20 cellular contexts compared by ENCODE assay signal in the genomic region with DNA sequence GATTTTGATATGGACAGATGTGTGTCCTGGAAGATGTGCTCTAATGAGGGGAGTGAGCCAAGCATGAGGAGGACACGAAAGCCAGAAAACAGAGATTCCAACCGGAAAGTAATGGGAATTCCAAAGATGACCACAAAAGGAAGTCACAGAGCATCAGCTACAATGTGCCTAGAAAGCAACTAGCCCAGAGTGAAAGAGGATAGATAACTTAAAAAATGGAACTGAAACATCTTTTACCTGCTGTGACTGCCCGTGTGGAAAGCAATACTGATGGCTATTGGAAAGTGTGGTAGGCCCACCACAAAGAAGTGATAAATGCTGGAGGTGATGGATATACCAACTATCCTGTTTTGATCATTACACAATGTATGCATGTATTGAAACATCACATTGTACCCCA. TPM values are rescaled to one million over a fixed set of nuclear protein-coding genes. Genes with fewer than 3 reads are reported as not detected.
DNase-seq lines count a peak whose midpoint lies in the region; ATAC-seq, FAIRE-seq and TF ChIP-seq lines count a peak whose summit lies in the region.
"Had no signal": no experiment of that assay in that cellular context is flagged by ENCODE, and none has a peak within 500 bp of the region (broad histone marks: within the 10 kb centered on the region; RNA-seq: fewer than 3 reads in every experiment).

No MANE protein-coding gene starts in this region.

- H3K27ac Mint-ChIP-seq in activated naive CD8-positive, alpha-beta T cell treated with anti-CD3 and anti-CD28 coated beads for 36 hours = peak overlapping the region; percentile 82
- H3K27ac Mint-ChIP-seq in glutamatergic neuron (ENCODE audit: unreplicated experiment) = no peak overlapping the region
- H3K27ac Mint-ChIP-seq: activated CD4-positive, alpha-beta T cell treated with anti-CD3 and anti-CD28 coated beads, Interleukin-2, amount 10 ng/mL, durations not matched to agents 7 days and 5 days; natural killer cell treated with Interleukin-12 subunit alpha and Interleukin-12 subunit beta and Interleukin-15 and Interleukin-18, amount 100 ng/mL, for 72 hours had no signal

- H3K27me3 Mint-ChIP-seq in activated naive CD8-positive, alpha-beta T cell treated with anti-CD3 and anti-CD28 coated beads for 36 hours = no peaks in the 10 kb centered on the region
- peaks cover 7% of the 10 kb centered on the region for H3K27me3 Mint-ChIP-seq in glutamatergic neuron (ENCODE audit: unreplicated experiment)
- H3K27me3 Mint-ChIP-seq: activated CD4-positive, alpha-beta T cell treated with anti-CD3 and anti-CD28 coated beads, Interleukin-2, amount 10 ng/mL, durations not matched to agents 7 days and 5 days had no signal

- no peaks in the 10 kb centered on the region for H3K36me3 ChIP-seq in psoas muscle (ENCODE audit: insufficient read depth in 1 of 2, low read depth in 1 of 2)
- H3K36me3 ChIP-seq: esophagus squamous epithelium had no signal

- peaks cover 75% of the 10 kb centered on the region for H3K4me1 Mint-ChIP-seq in activated naive CD8-positive, alpha-beta T cell treated with anti-CD3 and anti-CD28 coated beads for 36 hours
- peaks cover 18% of the 10 kb centered on the region for H3K4me1 Mint-ChIP-seq in glutamatergic neuron (ENCODE audit: low read depth, unreplicated experiment)

- no peaks in the 10 kb centered on the region for H3K27me3 ChIP-seq in psoas muscle (ENCODE audit: insufficient read depth in 3 of 3, low read length in 2 of 3)
- H3K27me3 ChIP-seq: esophagus squamous epithelium had no signal

- TF ChIP-seq CTCF in psoas muscle (IDR thresholded peaks at IDR 0.05) = no peak
- no peak for TF ChIP-seq CTCF in glutamatergic neuron (IDR thresholded peaks at IDR 0.05; ENCODE audit: partially characterized antibody, unreplicated experiment)

- intact Hi-C loops in psoas muscle (cut with DNase I) = no loop called here

- peak; percentile 95 for FAIRE-seq in GM12891 (lab: Jason Lieb, UNC)

- DNase-seq in GM12891 (ENCODE audit: insufficient read length, low spot score) = no peak
- no peak for DNase-seq in activated naive CD8-positive, alpha-beta T cell treated with anti-CD3 and anti-CD28 coated beads for 36 hours
- no peak for DNase-seq in psoas muscle
- DNase-seq in COR-L47 (lab: John Stamatoyannopoulos, UW) = no peak
- DNase-seq in OCI-M2 (lab: John Stamatoyannopoulos, UW; ENCODE audit: unreplicated experiment) = no peak
- DNase-seq in glutamatergic neuron = no peak
- DNase-seq: activated CD4-positive, alpha-beta T cell treated with anti-CD3 and anti-CD28 coated beads, Interleukin-2, amount 10 ng/mL, durations not matched to agents 7 days and 5 days; activated T-cell treated with anti-CD3 and anti-CD28 coated beads, Interleukin-2, amount 50 U/mL, for 4 hours; Calu3; effector CD8-positive, alpha-beta T cell; esophagus squamous epithelium; immature natural killer cell; Karpas-422; NCI-H1105; PC-3; T1000 had no signal

- H3K9me3 ChIP-seq in psoas muscle = no peaks in the 10 kb centered on the region
- H3K9me3 ChIP-seq: esophagus squamous epithelium had no signal

- H3K4me3 Mint-ChIP-seq in activated naive CD8-positive, alpha-beta T cell treated with anti-CD3 and anti-CD28 coated beads for 36 hours = no peak overlapping the region
- H3K4me3 Mint-ChIP-seq in glutamatergic neuron (ENCODE audit: unreplicated experiment) = no peak overlapping the region
- H3K4me3 Mint-ChIP-seq: activated CD4-positive, alpha-beta T cell treated with anti-CD3 and anti-CD28 coated beads, Interleukin-2, amount 10 ng/mL, durations not matched to agents 7 days and 5 days; activated T-cell treated with anti-CD3 and anti-CD28 coated beads, Interleukin-2, amount 50 U/mL, for 4 hours; immature natural killer cell; natural killer cell treated with Interleukin-12 subunit alpha and Interleukin-12 subunit beta and Interleukin-15 and Interleukin-18, amount 100 ng/mL, for 72 hours had no signal

- H3K4me3 ChIP-seq in psoas muscle = no peak overlapping the region
- H3K4me3 ChIP-seq: esophagus squamous epithelium, lung had no signal

- H3K36me3 Mint-ChIP-seq in activated naive CD8-positive, alpha-beta T cell treated with anti-CD3 and anti-CD28 coated beads for 36 hours = peaks cover 37% of the 10 kb centered on the region
- peaks cover 5% of the 10 kb centered on the region for H3K36me3 Mint-ChIP-seq in glutamatergic neuron (ENCODE audit: unreplicated experiment)
- H3K36me3 Mint-ChIP-seq: immature natural killer cell; natural killer cell treated with Interleukin-12 subunit alpha and Interleukin-12 subunit beta and Interleukin-15 and Interleukin-18, amount 100 ng/mL, for 72 hours had no signal

- TF ChIP-seq POLR2A in GM12891 (IDR thresholded peaks at IDR 0.05; ENCODE audit: low read depth, low read length) = no peak

- 45 to 54% (median 49%) methylated on average over 3 of the region's 3 CpGs for WGBS in psoas muscle, 3 donors

- peaks cover 44% of the 10 kb centered on the region for H3K4me1 ChIP-seq in psoas muscle

- ATAC-seq in GM18870 (IDR thresholded peaks at IDR 0.05; ENCODE audit: unreplicated experiment) = peak; percentile 70
- peak; percentile 56 for ATAC-seq in HG02938 (IDR thresholded peaks at IDR 0.05; ENCODE audit: unreplicated experiment)
- no peak for ATAC-seq in psoas muscle
- ATAC-seq: activated T-cell treated with anti-CD3 and anti-CD28 coated beads, Interleukin-2, amount 50 U/mL, for 4 hours; natural killer cell treated with Interleukin-12 subunit alpha and Interleukin-12 subunit beta and Interleukin-15 and Interleukin-18, amount 100 ng/mL, for 72 hours; PC-3 had no signal

- no peak overlapping the region for H3K27ac ChIP-seq in psoas muscle
- H3K27ac ChIP-seq: esophagus squamous epithelium had no signal

- peaks cover 8% of the 10 kb centered on the region for H3K9me3 Mint-ChIP-seq in activated naive CD8-positive, alpha-beta T cell treated with anti-CD3 and anti-CD28 coated beads for 36 hours
- H3K9me3 Mint-ChIP-seq in glutamatergic neuron (ENCODE audit: unreplicated experiment) = peaks cover 6% of the 10 kb centered on the region
- H3K9me3 Mint-ChIP-seq: activated T-cell treated with anti-CD3 and anti-CD28 coated beads, Interleukin-2, amount 50 U/mL, for 4 hours; natural killer cell treated with Interleukin-12 subunit alpha and Interleukin-12 subunit beta and Interleukin-15 and Interleukin-18, amount 100 ng/mL, for 72 hours had no signal

TF ChIP-seq in GM12891, 5 proteins besides CTCF, POLR2A, EP300 and RAD21:
- TF ChIP-seq SPI1 (IDR thresholded peaks at IDR 0.05; ENCODE audit: low read depth, low read length) = peak; percentile 91
- no peak for TF ChIP-seq POLR2AphosphoS5 (IDR thresholded peaks at IDR 0.05; ENCODE audit: low read depth, low read length)
- no peak for TF ChIP-seq TAF1 (IDR thresholded peaks at IDR 0.05; ENCODE audit: low read depth, low read length)
- TF ChIP-seq POU2F2 (IDR thresholded peaks at IDR 0.05; ENCODE audit: low read depth, low read length) = no peak
- TF ChIP-seq PAX5 (IDR thresholded peaks at IDR 0.05; ENCODE audit: insufficient read depth, low read length, severe bottlenecking) = peak; percentile 35

RNA-seq across cellular contexts. Expression of gene DNMT3A, which starts 21.6 kb away (rescaled TPM):
- 35.0 TPM for polyA plus RNA-seq in GM12891 (2012; ENCODE audit: low read depth, missing spikeins)
- total RNA-seq in activated naive CD8-positive, alpha-beta T cell treated with anti-CD3 and anti-CD28 coated beads for 36 hours = 10 to 100 TPM; 90.7 to 92.2 TPM
- 10 to 100 TPM; 20.6 to 26.2 (median 21.7) TPM for total RNA-seq in psoas muscle
- 1 to 10 TPM; 7.1 to 9.9 (median 8.4) TPM for polyA plus RNA-seq in psoas muscle
- total RNA-seq in glutamatergic neuron (ENCODE audit: unreplicated experiment) = 175 TPM

Comparison
In these comparisons a context has a peak if more than half of its experiments do, and no peak if none do; other contexts are left out.
1. ATAC-seq: peak in GM18870 (single experiment) and HG02938 (single experiment); none in psoas muscle (0 of 4).